In the genomic region with DNA sequence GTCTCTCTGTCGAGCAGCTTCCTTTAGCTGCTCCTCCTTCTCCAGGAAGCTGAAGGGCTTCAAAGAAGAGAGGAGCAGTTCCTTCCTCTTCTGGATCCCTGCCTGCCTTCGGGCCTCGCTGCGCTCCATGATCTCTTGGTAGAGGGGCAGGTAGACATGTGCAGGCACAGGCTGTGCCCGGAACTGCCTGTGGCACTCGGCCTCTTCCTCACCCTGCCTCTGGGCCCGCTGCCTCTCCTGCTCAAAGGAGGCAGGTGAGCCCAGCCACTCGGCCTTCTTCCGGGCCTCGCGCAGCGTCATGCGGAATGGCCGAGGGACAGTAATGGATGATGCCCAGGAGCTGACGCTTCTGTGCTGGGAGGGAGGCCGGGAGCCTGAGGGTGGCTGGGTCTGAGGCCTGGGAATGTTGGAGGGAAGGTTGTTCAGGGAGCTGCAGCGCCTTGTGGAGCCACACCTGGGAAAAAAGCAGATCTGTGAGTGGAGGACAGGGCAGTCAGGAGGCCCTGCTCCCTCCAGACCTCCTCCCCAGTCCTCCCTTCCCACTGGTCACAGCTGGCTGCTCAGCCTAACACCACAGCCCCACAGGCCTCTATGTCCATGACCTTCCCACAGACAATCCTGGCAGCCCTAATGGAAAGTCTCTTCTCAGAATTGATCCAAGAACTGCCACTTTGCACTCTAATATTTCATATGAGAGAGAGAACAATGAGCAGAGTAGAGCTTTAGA, we compare ENCODE assay signal across 30 cellular contexts. TPM values are rescaled to one million over a fixed set of nuclear protein-coding genes. Genes with fewer than 3 reads are reported as not detected.
A peak's percentile ranks its signal among the peaks of the same experiment; 100 is the strongest.
DNase-seq lines count a peak whose midpoint lies in the region; ATAC-seq, FAIRE-seq and TF ChIP-seq lines count a peak whose summit lies in the region.
"Had no signal": no experiment of that assay in that cellular context is flagged by ENCODE, and none has a peak within 500 bp of the region (broad histone marks: within the 10 kb centered on the region; RNA-seq: fewer than 3 reads in every experiment).

No MANE protein-coding gene starts in this region.

- H3K27me3 ChIP-seq in lower lobe of right lung (ENCODE audit: low read depth) (no peaks in the 10 kb centered on the region), small intestine (ENCODE audit: control insufficient read depth in 2 of 2, insufficient read depth in 2 of 2, low read length in 2 of 2) (no peaks in the 10 kb centered on the region), hepatocyte (peaks cover 6% of the 10 kb centered on the region)
- H3K27me3 ChIP-seq: breast epithelium, Peyer's patch had no signal

- ATAC-seq in lower lobe of right lung = peak in 1 of 2 donors; percentile 20
- ATAC-seq: HCT116; left ventricle myocardium superior; natural killer cell; stimulated activated naive CD8-positive, alpha-beta T cell treated with anti-CD3 and anti-CD28 coated beads, Interleukin-15, amount 100 ng/mL, for 72 hours had no signal

- DNase-seq in ELF-1 (ENCODE audit: low read depth, low spot score) (peak; percentile 7), lower lobe of right lung (no peak), small intestine (peak; percentile 30), nucleus accumbens (lab: John Stamatoyannopoulos, UW) (no peak), inferior parietal cortex (ENCODE audit: extremely low spot score) (no peak), A172 (ENCODE audit: low spot score) (no peak), hepatocyte (ENCODE audit: low spot score) (no peak)
- DNase-seq: activated CD4-positive, alpha-beta memory T cell treated with anti-CD3 and anti-CD28 coated beads, Interleukin-2, amount 10 ng/mL, durations not matched to agents 7 days and 5 days; activated CD8-positive, alpha-beta memory T cell treated with anti-CD3 and anti-CD28 coated beads, Interleukin-2, amount 50 U/mL, for 4 hours; activated naive CD4-positive, alpha-beta T cell treated with anti-CD3 and anti-CD28 coated beads, Interleukin-2, amount 10 ng/mL, durations not matched to agents 7 days and 5 days; amygdala; effector CD8-positive, alpha-beta T cell; GF-D8; immature natural killer cell; left ventricle myocardium superior; midbrain; natural killer cell; NCI-H1092; NCI-H1694 treated with DMSO at 0.1 percent for 48 hours; NCI-H446 treated with DMSO at 0.1 percent for 48 hours; NCI-H82; SIG-M5; stimulated activated CD4-positive, alpha-beta T cell treated with anti-CD3 and anti-CD28 coated beads, Interleukin-1b, Interleukin-23, amount 100 ng/mL, for 48 hours; stimulated activated naive CD8-positive, alpha-beta T cell treated with anti-CD3 and anti-CD28 coated beads, Interleukin-15, amount 100 ng/mL, for 72 hours had no signal

- H4K20me1 ChIP-seq in hepatocyte (ENCODE audit: insufficient read depth, poor library complexity, severe bottlenecking) = no peaks in the 10 kb centered on the region

- TF ChIP-seq CTCF in VCaP (conservative IDR thresholded peaks at IDR 0.05) = no peak
- no peak for TF ChIP-seq CTCF in lower lobe of right lung (IDR thresholded peaks at IDR 0.05)
- TF ChIP-seq CTCF in hepatocyte (IDR thresholded peaks at IDR 0.05; ENCODE audit: poor library complexity) = no peak

- peak overlapping the region; percentile 61 for H3K27ac ChIP-seq in VCaP
- H3K27ac ChIP-seq in lower lobe of right lung = peak overlapping the region; percentile 41
- H3K27ac ChIP-seq in small intestine (ENCODE audit: low read depth in 1 of 2, low read length in 1 of 2) = no peak overlapping the region
- H3K27ac ChIP-seq in hepatocyte = no peak overlapping the region
- H3K27ac ChIP-seq: Peyer's patch, skin epidermis had no signal

- H3K4me3 ChIP-seq in lower lobe of right lung (no peak overlapping the region), small intestine (ENCODE audit: low read depth in 1 of 2, low read length in 2 of 2) (no peak overlapping the region), hepatocyte (no peak overlapping the region)
- H3K4me3 ChIP-seq: breast epithelium, Peyer's patch, skin epidermis had no signal

- intact Hi-C loops in lower lobe of right lung (cut with DNase I) = no loop called here

- no peak overlapping the region for H3K4me2 ChIP-seq in hepatocyte

- peaks cover 4% of the 10 kb centered on the region for H3K79me2 ChIP-seq in hepatocyte

- H2AFZ ChIP-seq in hepatocyte = no peak overlapping the region

- no peaks in the 10 kb centered on the region for H3K9me2 ChIP-seq in hepatocyte (replicated peaks; ENCODE audit: insufficient read depth)

- H3K9me3 ChIP-seq in lower lobe of right lung = no peaks in the 10 kb centered on the region
- H3K9me3 ChIP-seq in small intestine (ENCODE audit: control insufficient read depth, low read depth) = no peaks in the 10 kb centered on the region
- no peaks in the 10 kb centered on the region for H3K9me3 ChIP-seq in hepatocyte (ENCODE audit: low read depth)
- H3K9me3 ChIP-seq: breast epithelium, Caco-2, Peyer's patch had no signal

- 17 to 69% (median 39%) methylated on average over 17 of the region's 17 CpGs for WGBS in small intestine, 3 donors
- WGBS in hepatocyte (ENCODE audit: low lambda C conversion rate, missing lambda C conversion rate) = 90% methylated on average over 17 of the region's 17 CpGs

- H3K4me1 ChIP-seq in lower lobe of right lung (peaks cover 29% of the 10 kb centered on the region), small intestine (ENCODE audit: control insufficient read depth in 2 of 2, insufficient read depth in 1 of 2, low read depth in 1 of 2, low read length in 1 of 2) (no peaks in the 10 kb centered on the region), hepatocyte (ENCODE audit: insufficient read depth) (peaks cover 4% of the 10 kb centered on the region)
- H3K4me1 ChIP-seq: breast epithelium had no signal

- FAIRE-seq in small intestine (lab: Jason Lieb, UNC) = no peak

- H3K36me3 ChIP-seq in lower lobe of right lung = peaks cover 43% of the 10 kb centered on the region
- H3K36me3 ChIP-seq in small intestine (ENCODE audit: control insufficient read depth in 2 of 2, insufficient read depth in 2 of 2, low read length in 2 of 2) = peaks cover 0 to 4% of the 10 kb centered on the region in 2 donors
- H3K36me3 ChIP-seq in hepatocyte (replicated peaks; ENCODE audit: insufficient read depth, low read depth) = no peaks in the 10 kb centered on the region
- H3K36me3 ChIP-seq: breast epithelium had no signal

RNA-seq across cellular contexts. Expression of a gene that starts 5.3 kb away (rescaled TPM):
- total RNA-seq in lower lobe of right lung (4.7 TPM), hepatocyte (2.3 and 3.3 TPM in 2 replicates)
- polyA plus RNA-seq in small intestine (1 to 10 TPM; 2.0 to 5.1 (median 2.4) TPM), hepatocyte (0.77 and 2.0 TPM in 2 replicates)
- total RNA-seq in A172 (2014; rRNA removed; shearing (Covaris generic)) = 1.5 and 2.7 TPM in 2 replicates

RNA-seq across cellular contexts. Expression of a gene that starts 5.5 kb away (rescaled TPM):
- total RNA-seq in lower lobe of right lung (17.0 TPM), hepatocyte (18.7 and 29.5 TPM in 2 replicates)
- polyA plus RNA-seq in small intestine (10 to 100 TPM in 2 of 3 donors, 1 to 10 TPM in 1; 10.0 to 18.8 (median 18.7) TPM), hepatocyte (21.8 and 24.7 TPM in 2 replicates)
- total RNA-seq in A172 (2014; rRNA removed; shearing (Covaris generic)) = 19.0 and 19.9 TPM in 2 replicates

RNA-seq across cellular contexts. Expression of a gene that starts 57.9 kb away (rescaled TPM):
- total RNA-seq in lower lobe of right lung (41.5 TPM), hepatocyte (61.7 and 70.4 TPM in 2 replicates)
- polyA plus RNA-seq in small intestine (10 to 100 TPM; 30.7 to 50.1 (median 37.3) TPM), hepatocyte (32.9 and 42.1 TPM in 2 replicates)
- 46.6 and 52.7 TPM in 2 replicates for total RNA-seq in A172 (2014; rRNA removed; shearing (Covaris generic))

Comparison
In these comparisons a context has a peak if more than half of its experiments do, and no peak if none do; other contexts are left out.
1. DNase-seq: peak in ELF-1 (single experiment) and small intestine (single experiment); none in lower lobe of right lung (single experiment), nucleus accumbens (0 of 56), inferior parietal cortex (single experiment), A172 (single experiment) and hepatocyte (single experiment).
2. H3K27ac ChIP-seq: peak in VCaP (single experiment) and lower lobe of right lung (single experiment); none in small intestine (0 of 2) and hepatocyte (single experiment).